Comparison of ENCODE assay signal across 22 cellular contexts in genomic region chr22:43620197-43620596, GRCh38.
DNase-seq lines count a peak whose midpoint lies in the region; ATAC-seq and TF ChIP-seq lines count a peak whose summit lies in the region.
"Had no signal": no experiment of that assay in that cellular context is flagged by ENCODE, and none has a peak within 500 bp of the region (broad histone marks: within the 10 kb centered on the region; RNA-seq: fewer than 3 reads in every experiment).

No MANE protein-coding gene starts in this region.

- TF ChIP-seq CTCF in HEK293 (tag by site-specific recombination; IDR thresholded peaks at IDR 0.05) (no peak), WTC11 (IDR thresholded peaks at IDR 0.05) (no peak), osteocyte (IDR thresholded peaks at IDR 0.05) (no peak)

- no peaks in the 10 kb centered on the region for H3K4me1 ChIP-seq in HEK293 (ENCODE audit: control insufficient read depth, insufficient read depth, low read length)
- H3K4me1 ChIP-seq: BE2C, BLaER1 had no signal

- no peaks in the 10 kb centered on the region for H3K36me3 ChIP-seq in HEK293 (ENCODE audit: control insufficient read depth in 2 of 2, insufficient read depth in 1 of 2, low read length in 2 of 2)
- H3K36me3 ChIP-seq: BE2C, BLaER1 had no signal

- H3K36me3 Mint-ChIP-seq in WTC11 (peaks cover 7% of the 10 kb centered on the region), osteocyte (ENCODE audit: unreplicated experiment) (no peaks in the 10 kb centered on the region)
- H3K36me3 Mint-ChIP-seq: CD14-positive monocyte; CD4-positive, alpha-beta memory T cell; CD8-positive, alpha-beta memory T cell had no signal

- H3K4me3 Mint-ChIP-seq in WTC11, result no peak overlapping the region
- no peak overlapping the region for H3K4me3 Mint-ChIP-seq in osteocyte (ENCODE audit: unreplicated experiment)
- H3K4me3 Mint-ChIP-seq: CD14-positive monocyte; CD4-positive, alpha-beta memory T cell; CD4-positive, CD25-positive, alpha-beta regulatory T cell; CD8-positive, alpha-beta memory T cell had no signal

- DNase-seq in WTC11 (ENCODE audit: low spot score), result no peak
- peak; percentile 25 for DNase-seq in osteocyte (ENCODE audit: extremely low spot score, unreplicated experiment)
- DNase-seq in NOMO-1 treated with dmso at 0.1 percent for 144 hours (lab: John Stamatoyannopoulos, UW; ENCODE audit: unreplicated experiment), result no peak
- DNase-seq in kidney glomerular epithelial cell (lab: John Stamatoyannopoulos, UW), result no peak
- DNase-seq: 8988T; ACHN; BE2C; C1 segment of cervical spinal cord; CD4-positive, alpha-beta memory T cell; CD4-positive, CD25-positive, alpha-beta regulatory T cell; CD8-positive, alpha-beta memory T cell; COR-L47; DMS 273 treated with DMSO at 0.1 percent for 48 hours; DMS153; DMS53; DMS79; DND-41; EL; GDM1 had no signal

- CTCF ChIA-PET in HEK293 (lab: Yijun Ruan, JAX), result no interaction called here
- CTCF ChIA-PET in WTC11 (lab: Charles Lee), result no interaction called here

- no peak overlapping the region for H3K27ac ChIP-seq in HEK293 (ENCODE audit: extremely low read depth, low read depth, low read length)
- H3K27ac ChIP-seq: BLaER1 had no signal

- no peak overlapping the region for H3K4me3 ChIP-seq in HEK293 (ENCODE audit: low read depth, low read length)
- H3K4me3 ChIP-seq: BLaER1 had no signal

- POLR2A ChIA-PET in HEK293 (lab: Yijun Ruan, JAX), result no interaction called here
- POLR2A ChIA-PET in WTC11 (lab: Charles Lee), result no interaction called here

- H3K4me1 Mint-ChIP-seq in WTC11 (no peaks in the 10 kb centered on the region), osteocyte (ENCODE audit: unreplicated experiment) (peaks cover 5% of the 10 kb centered on the region)
- H3K4me1 Mint-ChIP-seq: CD14-positive monocyte; CD4-positive, alpha-beta memory T cell; CD4-positive, CD25-positive, alpha-beta regulatory T cell; CD8-positive, alpha-beta memory T cell had no signal

- H3K27ac Mint-ChIP-seq in WTC11 (no peak overlapping the region), osteocyte (ENCODE audit: unreplicated experiment) (no peak overlapping the region)
- H3K27ac Mint-ChIP-seq: CD14-positive monocyte; CD4-positive, alpha-beta memory T cell; CD4-positive, CD25-positive, alpha-beta regulatory T cell; CD8-positive, alpha-beta memory T cell had no signal

- H3K9me3 Mint-ChIP-seq in WTC11 (peaks cover 21% of the 10 kb centered on the region), osteocyte (ENCODE audit: unreplicated experiment) (peaks cover 13% of the 10 kb centered on the region)

- no peak for ATAC-seq in WTC11

- no peaks in the 10 kb centered on the region for H3K9me3 ChIP-seq in HEK293 (ENCODE audit: control insufficient read depth, insufficient read depth, low read depth, low read length)
- H3K9me3 ChIP-seq: BE2C, BLaER1 had no signal

- no peaks in the 10 kb centered on the region; the same call in 1 of the 2 replicates for H3K27me3 Mint-ChIP-seq in WTC11 (ENCODE audit: low read depth)
- peaks cover 4% of the 10 kb centered on the region for H3K27me3 Mint-ChIP-seq in osteocyte (ENCODE audit: unreplicated experiment)
- H3K27me3 Mint-ChIP-seq: CD4-positive, CD25-positive, alpha-beta regulatory T cell had no signal

TF ChIP-seq in HEK293, 187 proteins besides CTCF, POLR2A, EP300 and RAD21:
- TF ChIP-seq ZNF580 (tag by site-specific recombination; IDR thresholded peaks at IDR 0.05) (no peak), SETDB1 (IDR thresholded peaks at IDR 0.05; ENCODE audit: insufficient read length, low read length) (peak; percentile 57)
TF ChIP-seq in HEK293: peak in this region for 1.

TF ChIP-seq in WTC11, 78 proteins besides CTCF, POLR2A, EP300 and RAD21:
- TF ChIP-seq ZNF317 (CRISPR knock-in tag; IDR thresholded peaks at IDR 0.05; ENCODE audit: borderline replicate concordance, low read depth) (peak; percentile 77), SOX15 (CRISPR knock-in tag; IDR thresholded peaks at IDR 0.05) (no peak)
